In the genomic region with DNA sequence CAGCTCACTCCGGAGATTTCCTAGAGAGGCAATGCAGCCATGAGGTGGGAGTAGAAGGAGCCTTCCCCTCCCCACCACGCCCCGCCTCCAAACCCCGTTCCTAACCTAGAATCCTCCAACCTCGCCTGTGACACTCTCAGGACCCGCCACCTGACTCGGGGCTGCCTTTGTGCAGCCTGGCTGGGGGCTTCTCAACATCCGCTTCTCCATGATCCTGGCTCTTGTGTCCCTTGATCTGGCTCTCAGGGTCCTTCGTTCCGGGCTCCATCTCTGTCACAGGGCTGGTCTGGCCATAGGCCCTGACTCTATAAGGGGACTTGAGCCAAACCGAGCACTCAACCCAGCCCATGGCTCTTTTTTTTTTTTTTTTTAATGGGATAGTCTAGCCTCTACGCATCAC, we compare ENCODE assay signal across 8 cellular contexts. TPM values are rescaled to one million over a fixed set of nuclear protein-coding genes. Genes with fewer than 3 reads are reported as not detected.
"Had no signal": no experiment of that assay in that cellular context is flagged by ENCODE, and none has a peak within 500 bp of the region (broad histone marks: within the 10 kb centered on the region; RNA-seq: fewer than 3 reads in every experiment).

No MANE protein-coding gene starts in this region.

- H3K4me3 Mint-ChIP-seq: GM23338, HFFc6, IgD-negative memory B cell had no signal

- H3K27me3 Mint-ChIP-seq: IgD-negative memory B cell had no signal

- H3K4me1 Mint-ChIP-seq: GM23338, IgD-negative memory B cell had no signal

- H3K9me3 Mint-ChIP-seq: HFFc6 had no signal

- DNase-seq: HFFc6, KBM-7 had no signal

- ATAC-seq: HCT116, HepG2 had no signal

- H3K27ac Mint-ChIP-seq: GM23338, HFFc6, IgD-negative memory B cell had no signal

RNA-seq across cellular contexts. Expression of a gene that starts 24.3 kb away (rescaled TPM):
- total RNA-seq: GM23338, H1, HepG2, HFFc6, HT1080 had no signal
